ENCODE assay signal across 9 cellular contexts in genomic region chr2:230974096-230974913, GRCh38. TPM values are rescaled to one million over a fixed set of nuclear protein-coding genes. Genes with fewer than 3 reads are reported as not detected.
DNase-seq lines count a peak whose midpoint lies in the region; ATAC-seq, FAIRE-seq and TF ChIP-seq lines count a peak whose summit lies in the region.
"Had no signal": no experiment of that assay in that cellular context is flagged by ENCODE, and none has a peak within 500 bp of the region (broad histone marks: within the 10 kb centered on the region; RNA-seq: fewer than 3 reads in every experiment).

No MANE protein-coding gene starts in this region.

- TF ChIP-seq EP300 in H1 (IDR thresholded peaks at IDR 0.05; ENCODE audit: borderline replicate concordance in 1 of 2, low read depth in 2 of 2, low read length in 2 of 2), result no peak

- no peak overlapping the region for H2BK20ac ChIP-seq in H1 (ENCODE audit: low read length)

- DNase-seq in A172 (ENCODE audit: low spot score) (peak; percentile 97), H1 (ENCODE audit: low read depth in 1 of 2, low spot score in 2 of 2) (no peak), neural progenitor cell (ENCODE audit: low spot score) (no peak), Right ventricle myocardium inferior (ENCODE audit: missing footprints) (no peak)
- peak; percentile 77 for DNase-seq in activated CD4-positive, alpha-beta T cell treated with anti-CD3 and anti-CD28 coated beads for 48 hours
- peak; percentile 37 for DNase-seq in stimulated activated CD8-positive, alpha-beta memory T cell treated with anti-CD3 and anti-CD28 coated beads, Interleukin-15, amount 100 ng/mL, for 1 hour (ENCODE audit: low read depth)

- no peak overlapping the region for H3K4me3 Mint-ChIP-seq in neural progenitor cell

- peaks cover 0 to 2% (median 0%) of the 10 kb centered on the region in 4 experiments; a peak in 1 of 7 replicates for H3K4me1 ChIP-seq in H1 (replicated peaks in 1 of 4; ENCODE audit: control insufficient read depth in 3 of 4, insufficient read depth in 4 of 4, low read length in 3 of 4)
- H3K4me1 ChIP-seq in neural progenitor cell, result peaks cover 6% of the 10 kb centered on the region

- H3K36me3 ChIP-seq in H1 (ENCODE audit: control insufficient read depth in 2 of 4, insufficient read depth in 4 of 4, low read length in 3 of 4), result no peaks in the 10 kb centered on the region
- no peaks in the 10 kb centered on the region for H3K36me3 ChIP-seq in neural progenitor cell

- WGBS in H1 (ENCODE audit: extremely low coverage in 1 of 2, insufficient coverage in 1 of 2, insufficient read length in 1 of 2, insufficient replicate concordance in 2 of 2, low coverage in 1 of 2, low lambda C conversion rate in 2 of 2, missing lambda C conversion rate in 1 of 2), 2 experiments, result 83% methylated on average over 17 of the region's 17 CpGs; no CpG with 5 or more reads in 1 of the 2 experiments

- POLR2A ChIA-PET in H1 (lab: Charles Lee; ENCODE audit: partially characterized antibody), result interaction anchor here (1.2 kb wide), 1 partner anchor 21 kb away, joined by 4 read pairs; no protein-coding TSS in a partner anchor

- no peak overlapping the region for H3K27ac Mint-ChIP-seq in neural progenitor cell

- H3K27me3 Mint-ChIP-seq in neural progenitor cell (ENCODE audit: insufficient read depth, low read depth), result peaks cover 2% of the 10 kb centered on the region

- H3K9me3 Mint-ChIP-seq in neural progenitor cell, result no peaks in the 10 kb centered on the region

- H3K79me2 ChIP-seq in H1 (ENCODE audit: control insufficient read depth in 1 of 2, insufficient read depth in 2 of 2, low read length in 2 of 2) (no peaks in the 10 kb centered on the region), neural progenitor cell (ENCODE audit: low read depth) (no peaks in the 10 kb centered on the region)

- H3K56ac ChIP-seq in H1 (replicated peaks; ENCODE audit: insufficient read length, low read depth, low read length), result no peak overlapping the region

- H4K5ac ChIP-seq in H1 (ENCODE audit: insufficient read length, low read depth, low read length), result no peak overlapping the region

- no peaks in the 10 kb centered on the region for H3K27me3 ChIP-seq in H1 (replicated peaks in 1 of 4; ENCODE audit: control insufficient read depth in 3 of 4, extremely low read depth in 1 of 4, insufficient read depth in 3 of 4, low read length in 3 of 4)
- H3K27me3 ChIP-seq in neural progenitor cell, result no peaks in the 10 kb centered on the region

- H3K36me3 Mint-ChIP-seq in neural progenitor cell, result no peaks in the 10 kb centered on the region

- H3K18ac ChIP-seq in H1 (ENCODE audit: extremely low read depth, low read length), result no peak overlapping the region

- H3K27ac ChIP-seq in H1 (ENCODE audit: low read depth, low read length), result no peak overlapping the region
- no peak overlapping the region for H3K27ac ChIP-seq in neural progenitor cell

- intact Hi-C loops in Right ventricle myocardium inferior (cut with DNase I), result no loop called here

- H4K91ac ChIP-seq in H1 (replicated peaks; ENCODE audit: insufficient read length, low read length), result no peak overlapping the region

- TF ChIP-seq POLR2A in H1 (IDR thresholded peaks at IDR 0.05; ENCODE audit: control extremely low read depth in 1 of 2, low read depth in 2 of 2, low read length in 2 of 2), result no peak

- no peak overlapping the region for H3K23ac ChIP-seq in H1 (ENCODE audit: insufficient read length)

- H3K4me2 ChIP-seq in H1 (ENCODE audit: insufficient read depth in 1 of 2, low read depth in 2 of 2, low read length in 2 of 2) (no peak overlapping the region), neural progenitor cell (no peak overlapping the region)

- ATAC-seq in GM19351 (IDR thresholded peaks at IDR 0.05; ENCODE audit: unreplicated experiment) (peak; percentile 67), HG03432 (IDR thresholded peaks at IDR 0.05; ENCODE audit: unreplicated experiment) (peak; percentile 94), Right ventricle myocardium inferior (no peak)

- H3K14ac ChIP-seq in H1 (ENCODE audit: insufficient read length), result no peak overlapping the region

- no peak overlapping the region for H2BK120ac ChIP-seq in H1 (replicated peaks; ENCODE audit: low read depth, low read length)

- H2BK15ac ChIP-seq in H1 (ENCODE audit: low read length), result no peak overlapping the region

- no peak overlapping the region for H2AFZ ChIP-seq in H1 (ENCODE audit: low read length)
- no peak overlapping the region for H2AFZ ChIP-seq in neural progenitor cell (replicated peaks)

- FAIRE-seq in H1 (lab: Jason Lieb, UNC), result no peak

- H3K79me1 ChIP-seq in H1 (ENCODE audit: low read depth, low read length), result no peaks in the 10 kb centered on the region

- no peaks in the 10 kb centered on the region for H3K23me2 ChIP-seq in H1 (ENCODE audit: low read depth, low read length)

- no peak overlapping the region for H3K4ac ChIP-seq in H1 (replicated peaks; ENCODE audit: insufficient read length, low read depth, low read length)

- 0 out of 2 replicates have a peak overlapping the region, but pooled peaks have one; percentile 29 for H2BK12ac ChIP-seq in H1 (ENCODE audit: low read depth, low read length)

- CTCF ChIA-PET in H1 (lab: Charles Lee; ENCODE audit: partially characterized antibody), result interaction anchor here (0.7 to 1.2 kb wide), 4 partner anchors 13 to 150 kb away, joined by 3 to 5 read pairs (median 4); no protein-coding TSS in a partner anchor

- no peaks in the 10 kb centered on the region for H3F3A ChIP-seq in neural progenitor cell (ENCODE audit: low read depth)

- TF ChIP-seq RAD21 in H1 (IDR thresholded peaks at IDR 0.05 in 1 of 2, conservative IDR thresholded peaks at IDR 0.05 in 1 of 2; ENCODE audit: low read depth in 2 of 2, low read length in 2 of 2), result no peak

- H3K9ac ChIP-seq in H1 (replicated peaks in 1 of 4; ENCODE audit: extremely low read depth in 1 of 4, low read depth in 3 of 4, low read length in 3 of 4), result no peak overlapping the region
- H3K9ac ChIP-seq in neural progenitor cell, result no peak overlapping the region

- H4K8ac ChIP-seq in H1 (ENCODE audit: extremely low read depth, insufficient read depth, low read length), result no peak overlapping the region

- no peak overlapping the region for H2BK5ac ChIP-seq in H1 (ENCODE audit: low read depth, low read length)

- no peak for TF ChIP-seq CTCF in H1 (IDR thresholded peaks at IDR 0.05; ENCODE audit: control extremely low read depth in 1 of 3, insufficient read depth in 1 of 3, low read depth in 1 of 3, low read length in 3 of 3)
- no peak for TF ChIP-seq CTCF in neural progenitor cell (IDR thresholded peaks at IDR 0.05)

- H3K4me1 Mint-ChIP-seq in neural progenitor cell, result peaks cover 17% of the 10 kb centered on the region

- no peak overlapping the region for H2AK5ac ChIP-seq in H1 (ENCODE audit: low read depth, low read length)

- H3K4me3 ChIP-seq in H1 (ENCODE audit: extremely low read depth in 1 of 4, insufficient read depth in 2 of 4, low read depth in 3 of 4, low read length in 4 of 4) (no peak overlapping the region), neural progenitor cell (no peak overlapping the region)

- H3K9me3 ChIP-seq in H1 (ENCODE audit: insufficient read depth in 2 of 2, low read depth in 1 of 2, low read length in 1 of 2), result peaks cover 0 to 5% of the 10 kb centered on the region in 2 experiments; a peak in 2 of 4 replicates
- H3K9me3 ChIP-seq in neural progenitor cell (ENCODE audit: low read depth), result no peaks in the 10 kb centered on the region

- H4K20me1 ChIP-seq in H1 (replicated peaks in 1 of 2; ENCODE audit: control insufficient read depth in 1 of 2, insufficient read depth in 2 of 2, low read length in 2 of 2), result no peaks in the 10 kb centered on the region
- no peaks in the 10 kb centered on the region for H4K20me1 ChIP-seq in neural progenitor cell (ENCODE audit: low read depth)

TF ChIP-seq in H1, 55 proteins besides CTCF, POLR2A, EP300 and RAD21:
- TF ChIP-seq CHD2 (IDR thresholded peaks at IDR 0.05; ENCODE audit: low read length), result no peak
- TF ChIP-seq NANOG (IDR thresholded peaks at IDR 0.05; ENCODE audit: insufficient read depth, low read depth, low read length, poor library complexity, severe bottlenecking), result no peak
- no peak for TF ChIP-seq JUND (IDR thresholded peaks at IDR 0.05; ENCODE audit: low read length)
- no peak for TF ChIP-seq SAP30 (IDR thresholded peaks at IDR 0.05; ENCODE audit: insufficient read depth, insufficient replicate concordance, low read length)

RNA-seq across cellular contexts. Expression of gene SPATA3, which starts 21.6 kb away (rescaled TPM):
- total RNA-seq in A172 (2014; rRNA removed; shearing (Covaris generic)), result not detected in 2 replicates
- total RNA-seq in H1 (2021; fragmentation: NEBNext Ultra II Directional; extraction: Animal tissue kit (Norgen Biotek cat#: 25700)), result not detected in 2 replicates
- polyA plus RNA-seq in H1 (2011; rRNA removed), result not detected in 2 replicates
- not detected for polyA plus RNA-seq in H1 (2011; cell fraction: cytosol; rRNA removed)
- polyA plus RNA-seq in H1 (2011; cell fraction: nucleus; rRNA removed), result not detected
- polyA plus RNA-seq in H1 (2012, experiment 1 of 2), result not detected in 4 replicates
- not detected for polyA plus RNA-seq in H1 (2012, experiment 2 of 2)
- polyA plus RNA-seq in H1 (2013, experiment 1 of 2), result not detected
- not detected for polyA plus RNA-seq in H1 (2013, experiment 2 of 2)
- not detected in 2 replicates for polyA minus RNA-seq in H1 (2011; rRNA and poly(A)+ RNA removed)
- polyA minus RNA-seq in H1 (2011; cell fraction: cytosol; rRNA and poly(A)+ RNA removed), result not detected
- polyA minus RNA-seq in H1 (2011; cell fraction: nucleus; rRNA and poly(A)+ RNA removed), result not detected
- total RNA-seq in neural progenitor cell (ENCODE audit: low replicate concordance), result not detected in 2 replicates
- total RNA-seq in Right ventricle myocardium inferior, result not detected
- polyA plus RNA-seq: BJ had no signal

RNA-seq across cellular contexts. Expression of gene GPR55, which starts 49.3 kb away (rescaled TPM):
- 0.24 TPM in 1 of 2 replicates, not detected in the other for total RNA-seq in A172 (2014; rRNA removed; shearing (Covaris generic))
- not detected in 2 replicates for total RNA-seq in H1 (2021; fragmentation: NEBNext Ultra II Directional; extraction: Animal tissue kit (Norgen Biotek cat#: 25700))
- polyA plus RNA-seq in H1 (2011; rRNA removed), result not detected in 2 replicates
- not detected for polyA plus RNA-seq in H1 (2011; cell fraction: cytosol; rRNA removed)
- not detected for polyA plus RNA-seq in H1 (2011; cell fraction: nucleus; rRNA removed)
- polyA plus RNA-seq in H1 (2012, experiment 1 of 2), result not detected in 4 replicates
- polyA plus RNA-seq in H1 (2012, experiment 2 of 2), result not detected
- polyA plus RNA-seq in H1 (2013, experiment 1 of 2), result not detected
- not detected for polyA plus RNA-seq in H1 (2013, experiment 2 of 2)
- polyA minus RNA-seq in H1 (2011; rRNA and poly(A)+ RNA removed), result not detected in 2 replicates
- not detected for polyA minus RNA-seq in H1 (2011; cell fraction: cytosol; rRNA and poly(A)+ RNA removed)
- not detected for polyA minus RNA-seq in H1 (2011; cell fraction: nucleus; rRNA and poly(A)+ RNA removed)
- total RNA-seq in neural progenitor cell (ENCODE audit: low replicate concordance) (not detected in 2 replicates), Right ventricle myocardium inferior (not detected)
- polyA plus RNA-seq: BJ had no signal

Comparison
In these comparisons a context has a peak if more than half of its experiments do, and no peak if none do; other contexts are left out.
1. DNase-seq: peak in A172 (single experiment), activated CD4-positive, alpha-beta T cell treated with anti-CD3 and anti-CD28 coated beads for 48 hours (single experiment) and stimulated activated CD8-positive, alpha-beta memory T cell treated with anti-CD3 and anti-CD28 coated beads, Interleukin-15, amount 100 ng/mL, for 1 hour (single experiment); none in H1 (0 of 2), neural progenitor cell (single experiment) and Right ventricle myocardium inferior (single experiment).